22 cellular contexts compared by ENCODE assay signal in the genomic region with DNA sequence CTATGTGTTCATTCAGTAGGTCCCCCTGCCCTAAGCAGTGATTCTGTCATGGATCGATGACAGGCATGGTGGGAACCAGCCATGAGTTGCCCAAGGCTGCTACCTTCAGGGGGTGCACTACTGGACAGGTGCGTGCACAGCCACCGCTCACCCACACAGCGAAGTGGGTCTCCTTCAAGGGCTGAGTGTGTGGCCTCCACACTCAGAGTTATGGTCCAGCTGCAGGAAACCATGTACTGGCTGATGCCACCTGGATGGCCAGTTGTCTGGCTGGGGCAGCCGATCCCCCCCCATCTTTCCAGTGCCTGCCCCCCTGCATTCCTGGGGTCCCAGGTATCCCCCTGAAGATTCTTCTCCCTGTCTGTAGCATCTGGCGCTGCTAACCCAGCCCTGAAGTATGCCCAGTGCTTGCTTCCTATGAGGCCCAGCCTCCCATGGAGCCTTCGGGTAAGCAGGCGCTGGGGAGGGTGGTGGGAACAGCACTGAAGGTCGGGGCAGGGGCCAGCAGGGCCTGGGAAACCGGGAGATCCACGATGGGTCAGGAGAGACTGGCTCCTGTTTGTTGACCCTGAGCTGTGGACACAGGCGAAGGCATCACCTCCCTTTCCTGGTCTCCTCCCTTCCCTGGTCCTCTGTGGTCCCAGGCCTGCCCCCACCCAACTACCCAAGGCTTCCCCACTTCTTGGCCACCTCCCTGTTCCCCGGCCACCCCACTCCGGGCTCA.
DNase-seq lines count a peak whose midpoint lies in the region; ATAC-seq and TF ChIP-seq lines count a peak whose summit lies in the region.
"Had no signal": no experiment of that assay in that cellular context is flagged by ENCODE, and none has a peak within 500 bp of the region (broad histone marks: within the 10 kb centered on the region; RNA-seq: fewer than 3 reads in every experiment).

No MANE protein-coding gene starts in this region.

- H3K27ac Mint-ChIP-seq in dendritic cell treated with granulocyte-macrophage colony-stimulating factor and Interleukin-4, amounts not matched to agents 40 ng/mL and 50 ng/mL, for 4 days: peak overlapping the region; percentile 28
- H3K27ac Mint-ChIP-seq in neural crest cell (ENCODE audit: unreplicated experiment): peak overlapping the region; percentile 27
- H3K27ac Mint-ChIP-seq in CD8-positive, alpha-beta T cell: no peak overlapping the region
- H3K27ac Mint-ChIP-seq: CD4-positive, alpha-beta memory T cell had no signal

- H3K4me3 Mint-ChIP-seq in dendritic cell treated with granulocyte-macrophage colony-stimulating factor and Interleukin-4, amounts not matched to agents 40 ng/mL and 50 ng/mL, for 4 days: no peak overlapping the region
- no peak overlapping the region for H3K4me3 Mint-ChIP-seq in neural crest cell
- no peak overlapping the region for H3K4me3 Mint-ChIP-seq in CD8-positive, alpha-beta T cell
- H3K4me3 Mint-ChIP-seq: CD4-positive, alpha-beta memory T cell had no signal

- TF ChIP-seq CTCF in neural crest cell (conservative IDR thresholded peaks at IDR 0.05) (no peak), thyroid gland (IDR thresholded peaks at IDR 0.05) (no peak)
- no peak for TF ChIP-seq CTCF in CD8-positive, alpha-beta T cell (IDR thresholded peaks at IDR 0.05)

- no peak overlapping the region for H3K27ac ChIP-seq in BLaER1 treated with 17β-estradiol and CSF1 and Interleukin-3, amounts not matched to agents 10 nM and 100 nM
- H3K27ac ChIP-seq in thyroid gland: peak overlapping the region; percentile 79 to 89 (median 81)
- no peak overlapping the region for H3K27ac ChIP-seq in CD8-positive, alpha-beta T cell (ENCODE audit: low read depth, low read length)
- H3K27ac ChIP-seq: SJCRH30 had no signal

- DNase-seq in neural crest cell (ENCODE audit: low read depth, low spot score) (no peak), thyroid gland (no peak)
- DNase-seq in CD8-positive, alpha-beta T cell: no peak
- DNase-seq: C1 segment of cervical spinal cord; Caco-2; CD4-positive, alpha-beta memory T cell; Kasumi-1; NCI-H1092 treated with DMSO at 0.1 percent for 48 hours; NCI-H1436; NCI-H187; NCI-H446 treated with DMSO at 0.1 percent for 48 hours; NCI-H526; NCI-H82; NK-92 treated with Interleukin-12 subunit alpha and Interleukin-12 subunit beta, amount 100 ng/mL, for 24 hours; PC-3; SJCRH30 had no signal

- no peaks in the 10 kb centered on the region for H3K9me3 ChIP-seq in BLaER1 treated with 17β-estradiol and CSF1 and Interleukin-3, amounts not matched to agents 10 nM and 100 nM (replicated peaks in 1 of 11)
- no peaks in the 10 kb centered on the region for H3K9me3 ChIP-seq in thyroid gland
- no peaks in the 10 kb centered on the region for H3K9me3 ChIP-seq in CD8-positive, alpha-beta T cell (ENCODE audit: low read length)
- H3K9me3 ChIP-seq: Caco-2, SJCRH30 had no signal

- 38 to 77% methylated on average over 3 to 14 of the region's 14 CpGs for WGBS in thyroid gland, 2 donors

- H3K4me2 ChIP-seq in BLaER1 treated with 17β-estradiol and CSF1 and Interleukin-3, amounts not matched to agents 10 nM and 100 nM: peak overlapping the region in 6 of 11 experiments; percentile 16 to 43 (median 24); a peak in 7 of 22 replicates

- H3K27me3 ChIP-seq in BLaER1 treated with 17β-estradiol and CSF1 and Interleukin-3, amounts not matched to agents 10 nM and 100 nM: no peaks in the 10 kb centered on the region
- no peaks in the 10 kb centered on the region for H3K27me3 ChIP-seq in thyroid gland
- H3K27me3 ChIP-seq in CD8-positive, alpha-beta T cell (ENCODE audit: insufficient read depth, low read length): no peaks in the 10 kb centered on the region
- H3K27me3 ChIP-seq: SJCRH30 had no signal

- ATAC-seq in CD8-positive, alpha-beta T cell: no peak
- ATAC-seq in GM18868 (IDR thresholded peaks at IDR 0.05; ENCODE audit: unreplicated experiment) (no peak), GM18858 (IDR thresholded peaks at IDR 0.05; ENCODE audit: unreplicated experiment) (no peak)
- ATAC-seq: K562, PC-3, Right ventricle myocardium inferior had no signal

- no peaks in the 10 kb centered on the region for H3K36me3 Mint-ChIP-seq in dendritic cell treated with granulocyte-macrophage colony-stimulating factor and Interleukin-4, amounts not matched to agents 40 ng/mL and 50 ng/mL, for 4 days (ENCODE audit: low read depth)
- H3K36me3 Mint-ChIP-seq in neural crest cell (ENCODE audit: low read depth): no peaks in the 10 kb centered on the region
- H3K36me3 Mint-ChIP-seq in CD8-positive, alpha-beta T cell: no peaks in the 10 kb centered on the region
- H3K36me3 Mint-ChIP-seq: CD4-positive, alpha-beta memory T cell had no signal

- no peaks in the 10 kb centered on the region for H4K20me1 ChIP-seq in BLaER1 treated with 17β-estradiol and CSF1 and Interleukin-3, amounts not matched to agents 10 nM and 100 nM

- CTCF ChIA-PET in CD8-positive, alpha-beta T cell (lab: Charles Lee): no interaction called here

- H3K9me3 Mint-ChIP-seq in dendritic cell treated with granulocyte-macrophage colony-stimulating factor and Interleukin-4, amounts not matched to agents 40 ng/mL and 50 ng/mL, for 4 days: no peaks in the 10 kb centered on the region
- no peaks in the 10 kb centered on the region for H3K9me3 Mint-ChIP-seq in neural crest cell
- H3K9me3 Mint-ChIP-seq in CD8-positive, alpha-beta T cell: no peaks in the 10 kb centered on the region
- H3K9me3 Mint-ChIP-seq: CD4-positive, alpha-beta memory T cell had no signal

- no peak overlapping the region for H3K4me3 ChIP-seq in BLaER1 treated with 17β-estradiol and CSF1 and Interleukin-3, amounts not matched to agents 10 nM and 100 nM
- H3K4me3 ChIP-seq in thyroid gland (replicated peaks in 1 of 3): no peak overlapping the region
- no peak overlapping the region for H3K4me3 ChIP-seq in CD8-positive, alpha-beta T cell (ENCODE audit: low read depth, low read length)
- H3K4me3 ChIP-seq: K562, SJCRH30 had no signal

- H3K9ac ChIP-seq in BLaER1 treated with 17β-estradiol and CSF1 and Interleukin-3, amounts not matched to agents 10 nM and 100 nM: no peak overlapping the region

- peaks cover 10% of the 10 kb centered on the region for H3K4me1 Mint-ChIP-seq in dendritic cell treated with granulocyte-macrophage colony-stimulating factor and Interleukin-4, amounts not matched to agents 40 ng/mL and 50 ng/mL, for 4 days (ENCODE audit: low read depth)
- peaks cover 38% of the 10 kb centered on the region for H3K4me1 Mint-ChIP-seq in neural crest cell
- no peaks in the 10 kb centered on the region for H3K4me1 Mint-ChIP-seq in CD8-positive, alpha-beta T cell (ENCODE audit: low read depth)
- H3K4me1 Mint-ChIP-seq: CD4-positive, alpha-beta memory T cell had no signal

- intact Hi-C loops in dendritic cell treated with granulocyte-macrophage colony-stimulating factor and Interleukin-4, amounts not matched to agents 40 ng/mL and 50 ng/mL, for 4 days (cut with micrococcal nuclease): no loop called here
- intact Hi-C loops in thyroid gland (cut with DNase I): no loop called here
- intact Hi-C loops in CD8-positive, alpha-beta T cell (cut with DNase I, micrococcal nuclease): no loop called here

- no peak for TF ChIP-seq POLR2A in thyroid gland (IDR thresholded peaks at IDR 0.05)

- peaks cover 16% of the 10 kb centered on the region for H3K27me3 Mint-ChIP-seq in dendritic cell treated with granulocyte-macrophage colony-stimulating factor and Interleukin-4, amounts not matched to agents 40 ng/mL and 50 ng/mL, for 4 days
- H3K27me3 Mint-ChIP-seq in neural crest cell (ENCODE audit: low read depth): no peaks in the 10 kb centered on the region
- H3K27me3 Mint-ChIP-seq in CD8-positive, alpha-beta T cell (ENCODE audit: low read depth): no peaks in the 10 kb centered on the region

- H3K36me3 ChIP-seq in BLaER1 treated with 17β-estradiol and CSF1 and Interleukin-3, amounts not matched to agents 10 nM and 100 nM: no peaks in the 10 kb centered on the region
- no peaks in the 10 kb centered on the region for H3K36me3 ChIP-seq in thyroid gland
- no peaks in the 10 kb centered on the region for H3K36me3 ChIP-seq in CD8-positive, alpha-beta T cell (ENCODE audit: insufficient read depth, low read length)
- H3K36me3 ChIP-seq: SJCRH30 had no signal

- POLR2A ChIA-PET in CD8-positive, alpha-beta T cell (lab: Charles Lee): no interaction called here

- H3K4me1 ChIP-seq in BLaER1 treated with 17β-estradiol and CSF1 and Interleukin-3, amounts not matched to agents 10 nM and 100 nM: peaks cover 5 to 38% (median 28%) of the 10 kb centered on the region in 10 experiments; a peak in 17 of 20 replicates
- peaks cover 77 to 85% of the 10 kb centered on the region in 2 donors for H3K4me1 ChIP-seq in thyroid gland
- H3K4me1 ChIP-seq in CD8-positive, alpha-beta T cell (ENCODE audit: insufficient read depth, low read length): no peaks in the 10 kb centered on the region
- H3K4me1 ChIP-seq: SJCRH30 had no signal

Comparison
In these comparisons a context has a peak if more than half of its experiments do, and no peak if none do; other contexts are left out.
1. H3K27ac ChIP-seq: peak in thyroid gland (3 of 3); none in BLaER1 treated with 17β-estradiol and CSF1 and Interleukin-3, amounts not matched to agents 10 nM and 100 nM (0 of 11) and CD8-positive, alpha-beta T cell (single experiment).